Comparison of ENCODE assay signal across 8 cellular contexts in genomic region chr18:32091724-32092421, GRCh38. TPM values are rescaled to one million over a fixed set of nuclear protein-coding genes. Genes with fewer than 3 reads are reported as not detected.
DNase-seq lines count a peak whose midpoint lies in the region; ATAC-seq and TF ChIP-seq lines count a peak whose summit lies in the region.

TSS of gene RNF138 (plus strand) at chr18:32091874. CDS start at chr18:32092777, 903 bp downstream.

- peaks cover 30% of the 10 kb centered on the region for H3K36me3 ChIP-seq in SK-N-MC (ENCODE audit: insufficient read depth, low read length)

- CTCF ChIA-PET in activated naive CD4-positive, alpha-beta T cell treated with anti-CD3 and anti-CD28 coated beads, Interleukin-2, amount 10 ng/mL, durations not matched to agents 7 days and 5 days (lab: Charles Lee): interaction anchor here (1.3 to 3.3 kb wide), 2 partner anchors 20 to 73 kb away, joined by 5 to 10 read pairs; partner anchors contain the start of gene RNF125

- ATAC-seq in omental fat pad (ENCODE audit: low FRiP score): peak; percentile 73

- peak within 1 kb of the TSS; percentile 97 for H3K27ac Mint-ChIP-seq in HFFc6
- peak within 1 kb of the TSS; percentile 98 for H3K27ac Mint-ChIP-seq in activated naive CD4-positive, alpha-beta T cell treated with anti-CD3 and anti-CD28 coated beads, Interleukin-2, amount 10 ng/mL, durations not matched to agents 7 days and 5 days

- H3K4me3 ChIP-seq in NB4 (ENCODE audit: low read depth, low read length) (peak within 1 kb of the TSS; percentile 95), SK-N-MC (peak within 1 kb of the TSS; percentile 84)

- peak within 1 kb of the TSS; percentile 97 for H3K27ac ChIP-seq in SK-N-MC
- peak within 1 kb of the TSS; percentile 97 for H3K27ac ChIP-seq in temporal lobe (ENCODE audit: low read depth, low read length)

- H3K27me3 Mint-ChIP-seq in HFFc6 (ENCODE audit: insufficient read depth): peaks cover 6% of the 10 kb centered on the region; the same call in 1 of the 2 replicates
- H3K27me3 Mint-ChIP-seq in activated naive CD4-positive, alpha-beta T cell treated with anti-CD3 and anti-CD28 coated beads, Interleukin-2, amount 10 ng/mL, durations not matched to agents 7 days and 5 days: no peaks in the 10 kb centered on the region

- TF ChIP-seq CTCF in HFFc6 (IDR thresholded peaks at IDR 0.05) (no peak), NB4 (IDR thresholded peaks at IDR 0.05; ENCODE audit: low read depth, low read length) (no peak), omental fat pad (IDR thresholded peaks at IDR 0.05) (no peak)

- H3K4me1 Mint-ChIP-seq in HFFc6 (ENCODE audit: low read depth): peaks cover 45% of the 10 kb centered on the region
- H3K4me1 Mint-ChIP-seq in activated naive CD4-positive, alpha-beta T cell treated with anti-CD3 and anti-CD28 coated beads, Interleukin-2, amount 10 ng/mL, durations not matched to agents 7 days and 5 days: peaks cover 47% of the 10 kb centered on the region

- DNase-seq in GM04504 (ENCODE audit: low read depth) (peak; percentile 56), HFFc6 (peak; percentile 71), NB4 (ENCODE audit: low read depth) (peak; percentile 90), SK-N-MC (ENCODE audit: low read depth, low spot score) (no peak), globus pallidus (ENCODE audit: low spot score) (peak; percentile 84), omental fat pad (ENCODE audit: low spot score) (peak; percentile 71)
- DNase-seq in activated naive CD4-positive, alpha-beta T cell treated with anti-CD3 and anti-CD28 coated beads, Interleukin-2, amount 10 ng/mL, durations not matched to agents 7 days and 5 days: peak; percentile 91

- peak; percentile 63 for TF ChIP-seq POLR2A in NB4 (IDR thresholded peaks at IDR 0.05; ENCODE audit: extremely low read depth, insufficient read length)

- H3K9me3 ChIP-seq in SK-N-MC (ENCODE audit: low read depth, low read length): no peaks in the 10 kb centered on the region

- H3K9ac ChIP-seq in SK-N-MC (ENCODE audit: insufficient read length): peak within 1 kb of the TSS; percentile 96

- H3K9me3 Mint-ChIP-seq in HFFc6: no peaks in the 10 kb centered on the region
- no peaks in the 10 kb centered on the region for H3K9me3 Mint-ChIP-seq in activated naive CD4-positive, alpha-beta T cell treated with anti-CD3 and anti-CD28 coated beads, Interleukin-2, amount 10 ng/mL, durations not matched to agents 7 days and 5 days

- H3K36me3 Mint-ChIP-seq in HFFc6 (ENCODE audit: low read depth): peaks cover 30% of the 10 kb centered on the region
- H3K36me3 Mint-ChIP-seq in activated naive CD4-positive, alpha-beta T cell treated with anti-CD3 and anti-CD28 coated beads, Interleukin-2, amount 10 ng/mL, durations not matched to agents 7 days and 5 days: peaks cover 46% of the 10 kb centered on the region

- peak within 1 kb of the TSS; percentile 93 for H3K4me3 Mint-ChIP-seq in HFFc6
- peak within 1 kb of the TSS; percentile 99 for H3K4me3 Mint-ChIP-seq in activated naive CD4-positive, alpha-beta T cell treated with anti-CD3 and anti-CD28 coated beads, Interleukin-2, amount 10 ng/mL, durations not matched to agents 7 days and 5 days

RNA-seq across cellular contexts. Expression of gene RNF138, which starts in this region (rescaled TPM):
- total RNA-seq in HFFc6 (2021; fragmentation: NEBNext Ultra II Directional; extraction: Animal tissue kit (Norgen Biotek cat#: 25700)): 10 to 100 TPM; 10.2 to 14.4 (median 13.6) TPM
- total RNA-seq in omental fat pad (10 to 100 TPM; 13.8 to 38.3 (median 31.7) TPM), temporal lobe (39.1 TPM)
